13 cellular contexts compared by ENCODE assay signal in the genomic region with DNA sequence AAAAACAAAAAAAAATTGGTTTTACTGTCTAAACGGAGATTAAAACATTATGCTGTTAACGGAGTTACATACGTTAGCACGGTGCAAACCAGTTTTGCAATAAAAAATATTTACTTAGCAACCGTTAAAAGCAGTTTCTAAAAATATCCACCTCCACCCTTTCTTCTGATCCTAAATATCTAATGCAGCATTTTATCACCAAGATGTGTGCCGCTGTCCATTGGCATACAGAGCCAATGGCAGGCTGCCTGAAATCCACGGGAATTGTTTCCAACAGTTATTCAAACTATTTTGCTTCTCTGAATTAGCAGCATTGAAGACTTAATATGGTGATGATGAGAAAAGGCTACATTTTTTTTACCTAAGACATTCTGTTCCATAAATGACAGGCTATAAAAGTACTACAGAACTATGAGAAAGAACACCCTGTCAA.
DNase-seq lines count a peak whose midpoint lies in the region; ATAC-seq and TF ChIP-seq lines count a peak whose summit lies in the region.
"Had no signal": no experiment of that assay in that cellular context is flagged by ENCODE, and none has a peak within 500 bp of the region (broad histone marks: within the 10 kb centered on the region; RNA-seq: fewer than 3 reads in every experiment).

No MANE protein-coding gene starts in this region.

- H3K27ac ChIP-seq in right cardiac atrium (ENCODE audit: low read length) (peak overlapping the region; percentile 55), transverse colon (peak overlapping the region; percentile 85 to 91 (median 90))

- H3K27me3 ChIP-seq in right cardiac atrium (ENCODE audit: control insufficient read depth, insufficient read depth) = no peaks in the 10 kb centered on the region
- no peaks in the 10 kb centered on the region for H3K27me3 ChIP-seq in transverse colon

- TF ChIP-seq POLR2A in transverse colon (IDR thresholded peaks at IDR 0.05) = no peak

- WGBS in right cardiac atrium = 6% methylated on average over 7 of the region's 7 CpGs
- 12 to 17% methylated on average over 7 of the region's 7 CpGs for WGBS in transverse colon (ENCODE audit: low coverage in 1 of 2), 2 donors

- intact Hi-C loops in right cardiac atrium (cut with DNase I) (loop anchor here in 3 of 4 donors (10.0 kb wide), 2 partner anchors 45 to 55 kb away; no protein-coding TSS in a partner anchor), transverse colon (cut with DNase I; ENCODE audit: low total_unique reads) (no loop called here)

- TF ChIP-seq EP300 in transverse colon (IDR thresholded peaks at IDR 0.05; ENCODE audit: low read depth) = peak; percentile 76

- DNase-seq in NCI-H748 (lab: John Stamatoyannopoulos, UW; ENCODE audit: unreplicated experiment) (peak; percentile 32), NCI-H748 treated with DMSO at 0.1 percent for 48 hours (lab: John Stamatoyannopoulos, UW) (no peak), astrocyte of the spinal cord (ENCODE audit: low read depth, low spot score) (peak; percentile 63), right cardiac atrium (peak in 2 of 3 donors; percentile 68 to 85), transverse colon (no peak), NCI-H526 treated with DMSO at 0.1 percent for 48 hours (lab: John Stamatoyannopoulos, UW) (no peak)
- DNase-seq: activated T-cell treated with anti-CD3 and anti-CD28 coated beads for 4 hours, kidney, NCI-H510A, retina had no signal

- peak in 1 of 2 donors; percentile 5 for ATAC-seq in right cardiac atrium
- no peak for ATAC-seq in GM18909 (IDR thresholded peaks at IDR 0.05; ENCODE audit: poor library complexity, unreplicated experiment)
- no peak for ATAC-seq in GM21526 (IDR thresholded peaks at IDR 0.05; ENCODE audit: low FRiP score, unreplicated experiment)
- ATAC-seq: HepG2 had no signal

- H3K9me3 ChIP-seq in right cardiac atrium (ENCODE audit: control insufficient read depth, low read length) = no peaks in the 10 kb centered on the region
- H3K9me3 ChIP-seq in transverse colon = no peaks in the 10 kb centered on the region

- in situ Hi-C loops in astrocyte of the spinal cord (cut with HindIII; ENCODE audit: low sequenced_read_pairs) (no loop called here), transverse colon (cut with MboI; ENCODE audit: low pct_ligation_motif_present in 1 of 4, low pct_unique_long_range_greater_than_20kb in 1 of 4, low sequenced_read_pairs in 3 of 4) (no loop called here)

- H3K36me3 ChIP-seq in transverse colon = peaks cover 0 to 7% (median 2%) of the 10 kb centered on the region in 4 donors

- H3K4me1 ChIP-seq in right cardiac atrium (ENCODE audit: control insufficient read depth, insufficient read depth, low read length) (peaks cover 9% of the 10 kb centered on the region), transverse colon (peaks cover 24 to 66% (median 46%) of the 10 kb centered on the region in 4 donors)

- TF ChIP-seq CTCF in astrocyte of the spinal cord (IDR thresholded peaks at IDR 0.05; ENCODE audit: low read depth, low read length) = no peak
- TF ChIP-seq CTCF in transverse colon (IDR thresholded peaks at IDR 0.05) = no peak

- no peak overlapping the region for H3K4me3 ChIP-seq in astrocyte of the spinal cord (ENCODE audit: low read depth, low read length)
- H3K4me3 ChIP-seq in right cardiac atrium (ENCODE audit: low read length) = no peak overlapping the region
- H3K4me3 ChIP-seq in transverse colon = no peak overlapping the region

Comparison
In these comparisons a context has a peak if more than half of its experiments do, and no peak if none do; other contexts are left out.
1. DNase-seq: peak in NCI-H748 (single experiment), astrocyte of the spinal cord (single experiment) and right cardiac atrium (2 of 3); none in NCI-H748 treated with DMSO at 0.1 percent for 48 hours (single experiment), transverse colon (single experiment) and NCI-H526 treated with DMSO at 0.1 percent for 48 hours (single experiment).